In the genomic region with DNA sequence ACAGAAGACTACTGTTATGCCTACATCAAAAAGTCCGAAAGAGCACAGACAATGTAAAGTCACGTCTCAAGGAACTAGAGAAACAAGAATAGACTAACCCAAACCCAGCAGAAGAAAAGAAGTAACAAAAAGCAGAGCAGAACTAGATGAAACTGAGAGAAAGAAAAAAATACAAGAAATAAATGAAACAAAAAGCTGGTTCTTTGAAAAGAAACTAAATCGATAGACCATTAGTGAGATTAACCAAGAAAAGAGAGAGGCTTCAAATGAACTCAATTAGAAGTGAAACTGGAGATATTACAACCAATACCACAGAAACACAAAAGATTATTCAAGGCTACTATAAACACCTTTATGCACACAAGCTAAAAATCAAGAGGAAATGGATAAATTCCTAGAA, we compare ENCODE assay signal across 24 cellular contexts.
DNase-seq lines count a peak whose midpoint lies in the region; ATAC-seq and TF ChIP-seq lines count a peak whose summit lies in the region.
"Had no signal": no experiment of that assay in that cellular context is flagged by ENCODE, and none has a peak within 500 bp of the region (broad histone marks: within the 10 kb centered on the region; RNA-seq: fewer than 3 reads in every experiment).

No MANE protein-coding gene starts in this region.

- CTCF ChIA-PET in GM10248 (lab: Yijun Ruan, JAX), result no interaction called here

- H3K4me1 ChIP-seq in body of pancreas, result no peaks in the 10 kb centered on the region
- H3K4me1 ChIP-seq: A549, right lobe of liver, upper lobe of left lung had no signal

- H3K27ac ChIP-seq in body of pancreas, result no peak overlapping the region
- H3K27ac ChIP-seq: A549, right lobe of liver, upper lobe of left lung had no signal

- H3K9me3 ChIP-seq in body of pancreas, result no peaks in the 10 kb centered on the region
- H3K9me3 ChIP-seq: A549, Caco-2, right lobe of liver, upper lobe of left lung had no signal

- intact Hi-C loops in body of pancreas (cut with DNase I), result no loop called here

- H3K27me3 ChIP-seq in body of pancreas, result no peaks in the 10 kb centered on the region
- H3K27me3 ChIP-seq: right lobe of liver, upper lobe of left lung had no signal

- POLR2A ChIA-PET in GM10248 (lab: Yijun Ruan, JAX), result no interaction called here

- no peak for TF ChIP-seq POLR2A in body of pancreas (IDR thresholded peaks at IDR 0.05)

- no peak overlapping the region for H3K4me3 ChIP-seq in body of pancreas
- H3K4me3 ChIP-seq: A549, right lobe of liver, upper lobe of left lung had no signal

- 63 to 66% methylated on average over 3 of the region's 3 CpGs for WGBS in body of pancreas, 2 donors

- H3K36me3 ChIP-seq in body of pancreas (replicated peaks in 1 of 2; ENCODE audit: insufficient read depth in 1 of 2, low read depth in 2 of 2), result no peaks in the 10 kb centered on the region
- H3K36me3 ChIP-seq: right lobe of liver, upper lobe of left lung had no signal

- ATAC-seq in GM18508 (IDR thresholded peaks at IDR 0.05; ENCODE audit: insufficient read depth, unreplicated experiment) (peak; percentile 52), GM19452 (IDR thresholded peaks at IDR 0.05; ENCODE audit: unreplicated experiment) (peak; percentile 59), HG02798 (IDR thresholded peaks at IDR 0.05; ENCODE audit: poor library complexity, unreplicated experiment) (peak; percentile 61), HG03432 (IDR thresholded peaks at IDR 0.05; ENCODE audit: unreplicated experiment) (peak; percentile 81), body of pancreas (no peak)
- ATAC-seq: A549; activated T-cell treated with anti-CD3 and anti-CD28 coated beads, Interleukin-2, amount 50 U/mL, for 4 hours; natural killer cell treated with Interleukin-12 subunit alpha and Interleukin-12 subunit beta and Interleukin-15 and Interleukin-18, amount 100 ng/mL, for 72 hours; right lobe of liver had no signal

- DNase-seq in GM10248 (ENCODE audit: extremely low spot score) (no peak), putamen (ENCODE audit: low spot score) (no peak), SKM-1 (lab: John Stamatoyannopoulos, UW; ENCODE audit: unreplicated experiment) (no peak), body of pancreas (no peak)
- DNase-seq: activated CD8-positive, alpha-beta memory T cell treated with anti-CD3 and anti-CD28 coated beads for 24 hours; activated naive CD4-positive, alpha-beta T cell treated with anti-CD3 and anti-CD28 coated beads for 36 hours; activated T-cell treated with anti-CD3 and anti-CD28 coated beads, Interleukin-2, amount 50 U/mL, for 4 hours; amniotic stem cell; Caco-2; HFFc6; NCI-H1105 treated with DMSO at 0.1 percent for 48 hours; NCI-H2029 treated with DMSO at 0.1 percent for 48 hours; NCI-H446 treated with DMSO at 0.1 percent for 48 hours; right lobe of liver; SIG-M5; stimulated activated CD4-positive, alpha-beta T cell treated with anti-CD3 and anti-CD28 coated beads, Interleukin-15, amount 100 ng/mL, for 24 hours; T-helper 1 cell; upper lobe of left lung had no signal

- TF ChIP-seq CTCF in GM10248 (IDR thresholded peaks at IDR 0.05; ENCODE audit: control extremely low read depth, extremely low read depth, low read depth, missing control alignments) (no peak), body of pancreas (IDR thresholded peaks at IDR 0.05) (no peak)
